8 cellular contexts compared by ENCODE assay signal in genomic region chr10:124646483-124647352, GRCh38.
DNase-seq lines count a peak whose midpoint lies in the region; ATAC-seq and TF ChIP-seq lines count a peak whose summit lies in the region.

No MANE protein-coding gene starts in this region.

- no peak overlapping the region for H3K4me3 Mint-ChIP-seq in activated T-cell treated with anti-CD3 and anti-CD28 coated beads, Interleukin-2, amount 50 U/mL, for 24 hours
- no peak overlapping the region for H3K4me3 Mint-ChIP-seq in activated T-cell treated with anti-CD3 and anti-CD28 coated beads, Interleukin-2, amount 50 U/mL, for 4 hours

- H3K4me1 ChIP-seq in left lung (peaks cover 42 to 100% of the 10 kb centered on the region in 2 donors), tibial artery (peaks cover 0 to 47% (median 30%) of the 10 kb centered on the region in 4 donors)

- no peak for DNase-seq in activated T-cell treated with anti-CD3 and anti-CD28 coated beads, Interleukin-2, amount 50 U/mL, for 24 hours
- DNase-seq in activated T-cell treated with anti-CD3 and anti-CD28 coated beads, Interleukin-2, amount 50 U/mL, for 4 hours: no peak
- peak; percentile 59 for DNase-seq in astrocyte of the hippocampus (ENCODE audit: low read depth, low spot score)
- DNase-seq in left lung: peak; percentile 86 to 87
- peak; percentile 87 to 88 for DNase-seq in tibial artery
- no peak for DNase-seq in islet precursor cell
- no peak for DNase-seq in NOMO-1 treated with DMSO at 0.1 percent for 48 hours (lab: John Stamatoyannopoulos, UW; ENCODE audit: unreplicated experiment)

- TF ChIP-seq CTCF in left lung (IDR thresholded peaks at IDR 0.05) (no peak), tibial artery (IDR thresholded peaks at IDR 0.05) (no peak)

- H3K36me3 ChIP-seq in left lung (no peaks in the 10 kb centered on the region), tibial artery (no peaks in the 10 kb centered on the region)

- H3K36me3 Mint-ChIP-seq in activated T-cell treated with anti-CD3 and anti-CD28 coated beads, Interleukin-2, amount 50 U/mL, for 24 hours (ENCODE audit: low read depth): peaks cover 5% of the 10 kb centered on the region
- H3K36me3 Mint-ChIP-seq in activated T-cell treated with anti-CD3 and anti-CD28 coated beads, Interleukin-2, amount 50 U/mL, for 4 hours (ENCODE audit: insufficient read depth): peaks cover 4% of the 10 kb centered on the region

- peak overlapping the region; percentile 82 to 98 for H3K27ac ChIP-seq in left lung
- H3K27ac ChIP-seq in tibial artery: peak overlapping the region; percentile 8 to 23

- no peaks in the 10 kb centered on the region for H3K9me3 Mint-ChIP-seq in activated T-cell treated with anti-CD3 and anti-CD28 coated beads, Interleukin-2, amount 50 U/mL, for 24 hours
- H3K9me3 Mint-ChIP-seq in activated T-cell treated with anti-CD3 and anti-CD28 coated beads, Interleukin-2, amount 50 U/mL, for 4 hours: no peaks in the 10 kb centered on the region

- ATAC-seq in activated T-cell treated with anti-CD3 and anti-CD28 coated beads, Interleukin-2, amount 50 U/mL, for 4 hours: no peak
- ATAC-seq in left lung (peak; percentile 43), GM21619 (IDR thresholded peaks at IDR 0.05; ENCODE audit: unreplicated experiment) (no peak)

- H3K27ac Mint-ChIP-seq in activated T-cell treated with anti-CD3 and anti-CD28 coated beads, Interleukin-2, amount 50 U/mL, for 24 hours: peak overlapping the region; percentile 91

- intact Hi-C loops in left lung (cut with DNase I): no loop called here
- intact Hi-C loops in tibial artery (cut with DNase I; ENCODE audit: low total_unique reads): no loop called here

- H3K9me3 ChIP-seq in left lung (no peaks in the 10 kb centered on the region), tibial artery (no peaks in the 10 kb centered on the region)

- no peaks in the 10 kb centered on the region for H3K27me3 ChIP-seq in left lung
- H3K27me3 ChIP-seq in tibial artery: no peaks in the 10 kb centered on the region

- H3K4me3 ChIP-seq in left lung (no peak overlapping the region), tibial artery (no peak overlapping the region)

- H3K4me1 Mint-ChIP-seq in activated T-cell treated with anti-CD3 and anti-CD28 coated beads, Interleukin-2, amount 50 U/mL, for 24 hours (ENCODE audit: low read depth): peaks cover 92% of the 10 kb centered on the region
- peaks cover 95% of the 10 kb centered on the region for H3K4me1 Mint-ChIP-seq in activated T-cell treated with anti-CD3 and anti-CD28 coated beads, Interleukin-2, amount 50 U/mL, for 4 hours (ENCODE audit: low read depth)

- H3K27me3 Mint-ChIP-seq in activated T-cell treated with anti-CD3 and anti-CD28 coated beads, Interleukin-2, amount 50 U/mL, for 24 hours: no peaks in the 10 kb centered on the region
- no peaks in the 10 kb centered on the region for H3K27me3 Mint-ChIP-seq in activated T-cell treated with anti-CD3 and anti-CD28 coated beads, Interleukin-2, amount 50 U/mL, for 4 hours (ENCODE audit: low read depth)

Comparison
In these comparisons a context has a peak if more than half of its experiments do, and no peak if none do; other contexts are left out.
1. DNase-seq: peak in astrocyte of the hippocampus (single experiment), left lung (2 of 2) and tibial artery (2 of 2); none in activated T-cell treated with anti-CD3 and anti-CD28 coated beads, Interleukin-2, amount 50 U/mL, for 24 hours (single experiment), activated T-cell treated with anti-CD3 and anti-CD28 coated beads, Interleukin-2, amount 50 U/mL, for 4 hours (single experiment), islet precursor cell (single experiment) and NOMO-1 treated with DMSO at 0.1 percent for 48 hours (single experiment).